11 cellular contexts compared by ENCODE assay signal in the genomic region with DNA sequence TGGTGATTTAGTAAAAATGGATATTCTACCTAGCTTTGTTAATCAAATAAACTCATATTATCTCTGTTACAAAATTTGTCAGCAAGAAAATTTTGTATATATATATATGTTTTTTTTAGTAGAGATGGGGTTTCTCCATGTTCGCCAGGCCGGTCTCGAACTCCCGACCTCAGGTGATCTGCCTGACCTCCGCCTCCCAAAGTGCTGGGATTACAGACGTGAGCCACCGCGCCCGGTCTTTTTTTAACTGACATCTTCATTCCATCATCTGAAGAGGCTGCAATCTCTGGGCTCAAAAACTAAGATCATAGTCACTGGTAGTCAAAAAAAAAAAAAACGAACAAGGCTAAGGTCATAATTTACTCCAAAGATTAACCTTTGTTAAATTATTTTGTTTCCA. TPM values are rescaled to one million over a fixed set of nuclear protein-coding genes. Genes with fewer than 3 reads are reported as not detected.
DNase-seq lines count a peak whose midpoint lies in the region; ATAC-seq and TF ChIP-seq lines count a peak whose summit lies in the region.
"Had no signal": no experiment of that assay in that cellular context is flagged by ENCODE, and none has a peak within 500 bp of the region (broad histone marks: within the 10 kb centered on the region; RNA-seq: fewer than 3 reads in every experiment).

No MANE protein-coding gene starts in this region.

- ATAC-seq in T-helper 17 cell (no peak), GM21526 (IDR thresholded peaks at IDR 0.05; ENCODE audit: low FRiP score, unreplicated experiment) (no peak), HG02588 (IDR thresholded peaks at IDR 0.05; ENCODE audit: unreplicated experiment) (no peak)
- ATAC-seq: HCT116 had no signal

- peak overlapping the region; percentile 80 for H3K27ac ChIP-seq in hepatocyte
- H3K27ac ChIP-seq in substantia nigra (ENCODE audit: low read depth, low read length, poor library complexity, severe bottlenecking), result peak overlapping the region; percentile 23

- no peaks in the 10 kb centered on the region for H4K20me1 ChIP-seq in hepatocyte (ENCODE audit: insufficient read depth, poor library complexity, severe bottlenecking)

- DNase-seq in activated T-cell treated with anti-CD3 and anti-CD28 coated beads, Interleukin-2, amount 50 U/mL, for 24 hours, result no peak
- DNase-seq in activated T-cell treated with anti-CD3 and anti-CD28 coated beads, Interleukin-2, amount 50 U/mL, for 1 hour, result no peak
- DNase-seq in T-helper 17 cell (no peak), hepatocyte (ENCODE audit: low spot score) (no peak), substantia nigra (lab: John Stamatoyannopoulos, UW) (no peak), Ammon's horn (ENCODE audit: low spot score) (no peak)
- DNase-seq: NCI-H1105 treated with DMSO at 0.1 percent for 48 hours had no signal

- WGBS in hepatocyte (ENCODE audit: low lambda C conversion rate, missing lambda C conversion rate), result 83% methylated on average over 10 of the region's 10 CpGs

- no peaks in the 10 kb centered on the region for H3K9me3 ChIP-seq in T-helper 17 cell (ENCODE audit: control insufficient read depth, low read length, poor library complexity, severe bottlenecking)
- no peaks in the 10 kb centered on the region for H3K9me3 ChIP-seq in hepatocyte (ENCODE audit: low read depth)

- H3K4me2 ChIP-seq in hepatocyte, result no peak overlapping the region

- no peaks in the 10 kb centered on the region for H3K9me3 Mint-ChIP-seq in activated T-cell treated with anti-CD3 and anti-CD28 coated beads, Interleukin-2, amount 50 U/mL, for 24 hours

- H3K36me3 ChIP-seq in hepatocyte (replicated peaks; ENCODE audit: insufficient read depth, low read depth), result no peaks in the 10 kb centered on the region

- TF ChIP-seq CTCF in hepatocyte (IDR thresholded peaks at IDR 0.05; ENCODE audit: poor library complexity), result no peak

- H3K4me1 Mint-ChIP-seq in activated T-cell treated with anti-CD3 and anti-CD28 coated beads, Interleukin-2, amount 50 U/mL, for 24 hours (ENCODE audit: low read depth), result peaks cover 74% of the 10 kb centered on the region
- H3K4me1 Mint-ChIP-seq in T-helper 17 cell, result peaks cover 33% of the 10 kb centered on the region

- H3K4me3 ChIP-seq in hepatocyte, result no peak overlapping the region

- H3K36me3 Mint-ChIP-seq in activated T-cell treated with anti-CD3 and anti-CD28 coated beads, Interleukin-2, amount 50 U/mL, for 24 hours (ENCODE audit: low read depth), result no peaks in the 10 kb centered on the region
- no peaks in the 10 kb centered on the region for H3K36me3 Mint-ChIP-seq in T-helper 17 cell (ENCODE audit: low read depth)

- peaks cover 18% of the 10 kb centered on the region for H3K4me1 ChIP-seq in hepatocyte (ENCODE audit: insufficient read depth)

- H3K27me3 ChIP-seq in hepatocyte, result no peaks in the 10 kb centered on the region

- H3K27me3 Mint-ChIP-seq in activated T-cell treated with anti-CD3 and anti-CD28 coated beads, Interleukin-2, amount 50 U/mL, for 24 hours, result no peaks in the 10 kb centered on the region
- H3K27me3 Mint-ChIP-seq in T-helper 17 cell, result no peaks in the 10 kb centered on the region

- H3K4me3 Mint-ChIP-seq in activated T-cell treated with anti-CD3 and anti-CD28 coated beads, Interleukin-2, amount 50 U/mL, for 24 hours, result no peak overlapping the region
- H3K4me3 Mint-ChIP-seq in T-helper 17 cell, result no peak overlapping the region

- no peaks in the 10 kb centered on the region for H3K9me2 ChIP-seq in hepatocyte (replicated peaks; ENCODE audit: insufficient read depth)

- H3K27ac Mint-ChIP-seq in activated T-cell treated with anti-CD3 and anti-CD28 coated beads, Interleukin-2, amount 50 U/mL, for 24 hours, result peak overlapping the region; percentile 91
- H3K27ac Mint-ChIP-seq in T-helper 17 cell, result peak overlapping the region; percentile 100

- H2AFZ ChIP-seq in hepatocyte, result no peak overlapping the region

- no peaks in the 10 kb centered on the region for H3K79me2 ChIP-seq in hepatocyte

RNA-seq across cellular contexts. Expression of a gene that starts 5.3 kb away (rescaled TPM):
- total RNA-seq in T-helper 17 cell (1 to 10 TPM; 3.8 to 5.1 TPM), hepatocyte (0.92 and 1.7 TPM in 2 replicates)
- 0.75 and 1.4 TPM in 2 replicates for polyA plus RNA-seq in hepatocyte
- total RNA-seq: myocyte had no signal

RNA-seq across cellular contexts. Expression of a gene that starts 10.5 kb away (rescaled TPM):
- total RNA-seq in T-helper 17 cell, result 10 to 100 TPM; 22.3 to 25.9 TPM
- 36.6 and 46.4 TPM in 2 replicates for total RNA-seq in hepatocyte
- polyA plus RNA-seq in hepatocyte, result 85.7 and 105 TPM in 2 replicates

RNA-seq across cellular contexts. Expression of a gene that starts 15.0 kb away (rescaled TPM):
- total RNA-seq in T-helper 17 cell, result 10 to 100 TPM in 1 of 2 donors, 1 to 10 TPM in 1; 4.5 to 11.3 TPM
- 2.0 and 4.1 TPM in 2 replicates for total RNA-seq in hepatocyte
- polyA plus RNA-seq in hepatocyte, result 9.7 and 11.2 TPM in 2 replicates

RNA-seq across cellular contexts. Expression of a gene that starts 22.4 kb away (rescaled TPM):
- not detected for total RNA-seq in T-helper 17 cell
- total RNA-seq in hepatocyte, result not detected in 2 replicates
- polyA plus RNA-seq in hepatocyte, result 1.4 and 1.5 TPM in 2 replicates
- total RNA-seq: myocyte had no signal

RNA-seq across cellular contexts. Expression of a gene that starts 32.3 kb away (rescaled TPM):
- total RNA-seq in T-helper 17 cell (100 to 1,000 TPM in 1 of 2 donors, 10 to 100 TPM in 1; 97.0 to 103 TPM), hepatocyte (24.4 and 25.6 TPM in 2 replicates)
- polyA plus RNA-seq in hepatocyte, result 40.6 and 48.0 TPM in 2 replicates
